Comparison of ENCODE assay signal across 34 cellular contexts in genomic region chr4:152848508-152848907, GRCh38.
"Had no signal": no experiment of that assay in that cellular context is flagged by ENCODE, and none has a peak within 500 bp of the region (broad histone marks: within the 10 kb centered on the region; RNA-seq: fewer than 3 reads in every experiment).

No MANE protein-coding gene starts in this region.

- H3K27ac ChIP-seq: SJCRH30 had no signal

- H3K4me3 Mint-ChIP-seq: activated CD8-positive, alpha-beta T cell treated with anti-CD3 and anti-CD28 coated beads, Interleukin-2, amount 10 ng/mL, durations not matched to agents 7 days and 5 days; activated naive CD8-positive, alpha-beta T cell treated with anti-CD3 and anti-CD28 coated beads, Interleukin-2, amount 50 U/mL, for 24 hours; brain had no signal

- H3K27ac Mint-ChIP-seq: activated CD8-positive, alpha-beta T cell treated with anti-CD3 and anti-CD28 coated beads, Interleukin-2, amount 10 ng/mL, durations not matched to agents 7 days and 5 days; activated naive CD8-positive, alpha-beta T cell treated with anti-CD3 and anti-CD28 coated beads, Interleukin-2, amount 50 U/mL, for 24 hours; brain had no signal

- H3K4me2 ChIP-seq: SK-N-SH had no signal

- FAIRE-seq: astrocyte had no signal

- H3K27me3 ChIP-seq: MG63, SJCRH30 had no signal

- H3K9me3 ChIP-seq: SJCRH30 had no signal

- H3K4me1 ChIP-seq: SJCRH30 had no signal

- H3K27me3 Mint-ChIP-seq: activated naive CD8-positive, alpha-beta T cell treated with anti-CD3 and anti-CD28 coated beads, Interleukin-2, amount 50 U/mL, for 24 hours had no signal

- H3K9me2 ChIP-seq: SK-N-SH had no signal

- H3K36me3 ChIP-seq: MG63, SJCRH30 had no signal

- DNase-seq: activated CD4-positive, alpha-beta T cell treated with anti-CD3 and anti-CD28 coated beads for 48 hours; activated CD4-positive, alpha-beta T cell treated with anti-CD3 and anti-CD28 coated beads, Interleukin-2, amount 50 U/mL, for 4 hours; activated CD4-positive, CD25-positive, alpha-beta regulatory T cell treated with anti-CD3 and anti-CD28 coated beads, Interleukin-2, amount 50 U/mL, for 72 hours; activated CD8-positive, alpha-beta memory T cell treated with anti-CD3 and anti-CD28 coated beads, Interleukin-2, amount 50 U/mL, for 48 hours; activated CD8-positive, alpha-beta T cell treated with anti-CD3 and anti-CD28 coated beads, Interleukin-2, amount 10 ng/mL, durations not matched to agents 7 days and 5 days; activated effector memory CD4-positive, alpha-beta T cell treated with anti-CD3 and anti-CD28 coated beads, Interleukin-2, amount 50 U/mL, for 16 hours; activated naive CD4-positive, alpha-beta T cell treated with Interleukin-2 at 50 U/mL for 16 hours; activated naive CD8-positive, alpha-beta T cell treated with anti-CD3 and anti-CD28 coated beads, Interleukin-2, amount 50 U/mL, for 24 hours; activated T-cell treated with anti-CD3 and anti-CD28 coated beads, Interleukin-2, amount 50 U/mL, for 1 hour; amygdala; cerebellar nuclear complex; KG1; MG63; MV-4-11; NCI-H1092 treated with DMSO at 0.1 percent for 48 hours; NCI-H1417 treated with DMSO at 0.1 percent for 48 hours; NCI-H1694; NCI-H2029; NCI-H2107; NCI-H2171 treated with DMSO at 0.1 percent for 48 hours; NCI-H226; NCI-H526 treated with DMSO at 0.1 percent for 48 hours; NCI-H82; NK-92 treated with Interleukin-12 subunit alpha and Interleukin-12 subunit beta, amount 100 ng/mL, for 24 hours; OCI-M1; RPMI8226; SJCRH30; SK-N-SH; SW 1271 had no signal

- H3K4me3 ChIP-seq: MG63, SJCRH30 had no signal

- ATAC-seq: activated CD8-positive, alpha-beta T cell treated with anti-CD3 and anti-CD28 coated beads, Interleukin-2, amount 10 ng/mL, durations not matched to agents 7 days and 5 days; activated naive CD4-positive, alpha-beta T cell treated with anti-CD3 and anti-CD28 coated beads, Interleukin-2, amount 50 U/mL, for 72 hours; activated naive CD8-positive, alpha-beta T cell treated with anti-CD3 and anti-CD28 coated beads, Interleukin-2, amount 50 U/mL, for 24 hours; Panc1; Right ventricle myocardium inferior had no signal
